1 cellular context compared by ENCODE assay signal in the genomic region with DNA sequence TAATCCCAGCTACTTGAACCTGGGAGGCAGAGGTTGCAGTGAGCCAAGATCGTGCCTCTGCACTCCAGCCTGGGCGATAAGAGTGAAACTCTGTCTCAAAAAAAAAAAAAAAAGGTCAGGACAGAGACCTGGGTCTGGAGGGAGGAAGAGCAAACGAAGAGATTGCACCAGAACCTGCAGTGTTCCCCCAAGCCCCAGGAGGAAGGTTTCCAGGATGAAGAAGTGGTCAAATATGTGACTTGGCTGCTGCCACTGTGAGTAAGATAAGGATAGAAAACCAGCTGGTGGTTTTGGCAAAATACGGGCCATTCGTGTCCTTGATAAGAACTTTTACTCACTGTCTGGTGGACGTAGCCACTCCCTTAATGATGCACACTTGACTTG.
TF ChIP-seq lines count a peak whose summit lies in the region.

No MANE protein-coding gene starts in this region.

TF ChIP-seq in HepG2, 621 proteins besides CTCF, POLR2A, EP300 and RAD21:
- TF ChIP-seq RCOR2 (CRISPR knock-in tag; IDR thresholded peaks at IDR 0.05) (no peak), FOXA1 (IDR thresholded peaks at IDR 0.05) (no peak), FOXA1 (CRISPR knock-in tag; IDR thresholded peaks at IDR 0.05) (no peak), ZSCAN30 (CRISPR knock-in tag; IDR thresholded peaks at IDR 0.05) (no peak)
- TF ChIP-seq, protein P1, sequence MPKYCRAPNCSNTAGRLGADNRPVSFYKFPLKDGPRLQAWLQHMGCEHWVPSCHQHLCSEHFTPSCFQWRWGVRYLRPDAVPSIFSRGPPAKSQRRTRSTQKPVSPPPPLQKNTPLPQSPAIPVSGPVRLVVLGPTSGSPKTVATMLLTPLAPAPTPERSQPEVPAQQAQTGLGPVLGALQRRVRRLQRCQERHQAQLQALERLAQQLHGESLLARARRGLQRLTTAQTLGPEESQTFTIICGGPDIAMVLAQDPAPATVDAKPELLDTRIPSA (CRISPR knock-in tag; IDR thresholded peaks at IDR 0.05; ENCODE audit: borderline replicate concordance) = no peak
- TF ChIP-seq, protein P2, sequence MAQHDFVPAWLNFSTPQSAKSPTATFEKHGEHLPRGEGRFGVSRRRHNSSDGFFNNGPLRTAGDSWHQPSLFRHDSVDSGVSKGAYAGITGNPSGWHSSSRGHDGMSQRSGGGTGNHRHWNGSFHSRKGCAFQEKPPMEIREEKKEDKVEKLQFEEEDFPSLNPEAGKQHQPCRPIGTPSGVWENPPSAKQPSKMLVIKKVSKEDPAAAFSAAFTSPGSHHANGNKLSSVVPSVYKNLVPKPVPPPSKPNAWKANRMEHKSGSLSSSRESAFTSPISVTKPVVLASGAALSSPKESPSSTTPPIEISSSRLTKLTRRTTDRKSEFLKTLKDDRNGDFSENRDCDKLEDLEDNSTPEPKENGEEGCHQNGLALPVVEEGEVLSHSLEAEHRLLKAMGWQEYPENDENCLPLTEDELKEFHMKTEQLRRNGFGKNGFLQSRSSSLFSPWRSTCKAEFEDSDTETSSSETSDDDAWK (CRISPR knock-in tag; IDR thresholded peaks at IDR 0.05) = no peak
